In the genomic region with DNA sequence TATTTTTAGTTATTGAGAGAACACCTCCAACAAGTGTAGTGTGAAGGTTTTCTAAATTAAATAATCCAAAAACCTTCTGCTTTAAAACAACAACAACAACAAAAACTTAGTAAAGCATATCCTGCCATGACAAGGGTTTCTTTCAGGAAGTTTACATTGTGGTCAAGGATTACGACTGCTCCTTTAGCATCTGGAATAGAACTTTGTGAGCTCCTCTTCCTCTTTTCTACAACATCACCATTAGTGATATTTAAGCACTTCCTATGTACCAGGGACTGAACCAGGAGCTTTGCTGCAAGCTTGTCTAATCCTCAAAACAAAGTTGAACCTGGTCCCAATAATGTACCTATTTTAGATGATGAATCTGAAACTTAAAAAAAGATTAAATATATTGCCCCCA, we compare ENCODE assay signal across 33 cellular contexts.
DNase-seq lines count a peak whose midpoint lies in the region; ATAC-seq, FAIRE-seq and TF ChIP-seq lines count a peak whose summit lies in the region.
"Had no signal": no experiment of that assay in that cellular context is flagged by ENCODE, and none has a peak within 500 bp of the region (broad histone marks: within the 10 kb centered on the region; RNA-seq: fewer than 3 reads in every experiment).

No MANE protein-coding gene starts in this region.

- POLR2A ChIA-PET in MCF 10A (lab: Yijun Ruan, JAX): interaction anchor here (0.7 kb wide), 1 partner anchor 555 kb away, joined by 6 read pairs; no protein-coding TSS in a partner anchor
- POLR2A ChIA-PET in GM12878 (lab: Charles Lee): interaction anchor here (0.6 kb wide), 1 partner anchor 94 kb away, joined by 3 read pairs; no protein-coding TSS in a partner anchor
- POLR2A ChIA-PET in HEK293T (lab: Yijun Ruan, JAX): no interaction called here

- no peak overlapping the region for H3K4me2 ChIP-seq in mammary epithelial cell (ENCODE audit: insufficient read depth, low read depth, low read length)
- H3K4me2 ChIP-seq in GM12878 (ENCODE audit: control insufficient read depth, insufficient read depth): no peak overlapping the region
- H3K4me2 ChIP-seq: PC-9 had no signal

- SMC1A ChIA-PET in GM12878 (lab: Charles Lee; ENCODE audit: uncharacterized antibody, unreplicated experiment): interaction anchor here (0.8 to 3.4 kb wide), 3 partner anchors 11 to 34 kb away, joined by 3 to 12 read pairs (median 4); no protein-coding TSS in a partner anchor

- TF ChIP-seq CTCF in mammary epithelial cell (conservative IDR thresholded peaks at IDR 0.05 in 1 of 2, IDR thresholded peaks at IDR 0.05 in 1 of 2; ENCODE audit: extremely low read depth in 1 of 2, insufficient read depth in 1 of 2, low read depth in 1 of 2, low read length in 2 of 2) (no peak), MCF 10A (IDR thresholded peaks at IDR 0.05; ENCODE audit: unreplicated experiment) (no peak), NB4 (IDR thresholded peaks at IDR 0.05; ENCODE audit: low read depth, low read length) (no peak), GM12878 (IDR thresholded peaks at IDR 0.05 in 2 of 3, conservative IDR thresholded peaks at IDR 0.05 in 1 of 3; ENCODE audit: control insufficient read depth in 2 of 3, extremely low read depth in 1 of 3, insufficient read depth in 1 of 3, low read depth in 3 of 3, low read length in 3 of 3) (no peak)

- in situ Hi-C loops in mammary epithelial cell (cut with MboI; ENCODE audit: low sequenced_read_pairs in 2 of 2) (no loop called here), GM12878 (cut with MboI) (no loop called here)

- TF ChIP-seq RAD21 in GM12878 (IDR thresholded peaks at IDR 0.05; ENCODE audit: insufficient read depth, low read depth, low read length): no peak

- no peaks in the 10 kb centered on the region for H3K9me3 ChIP-seq in mammary epithelial cell (replicated peaks; ENCODE audit: insufficient read depth, low read length)
- no peaks in the 10 kb centered on the region for H3K9me3 ChIP-seq in GM12878 (replicated peaks; ENCODE audit: control insufficient read depth, insufficient read depth, low read length)
- H3K9me3 ChIP-seq: ascending aorta, esophagus squamous epithelium, gastrocnemius medialis, left ventricle myocardium inferior had no signal

- H3K27me3 Mint-ChIP-seq in MCF 10A (ENCODE audit: insufficient read depth, unreplicated experiment): no peaks in the 10 kb centered on the region
- H3K27me3 Mint-ChIP-seq: activated T-cell treated with anti-CD3 and anti-CD28 coated beads, Interleukin-2, amount 50 U/mL, for 24 hours; CD4-positive, alpha-beta T cell had no signal

- H3K4me1 Mint-ChIP-seq in MCF 10A (ENCODE audit: insufficient read depth, unreplicated experiment): no peaks in the 10 kb centered on the region
- H3K4me1 Mint-ChIP-seq: activated naive CD8-positive, alpha-beta T cell treated with anti-CD3 and anti-CD28 coated beads, Interleukin-2, amount 10 ng/mL, durations not matched to agents 7 days and 5 days; naive thymus-derived CD8-positive, alpha-beta T cell had no signal

- no peak for ATAC-seq in GM12878
- ATAC-seq: gastrocnemius medialis; HCT116; HepG2; naive thymus-derived CD8-positive, alpha-beta T cell; Right ventricle myocardium inferior; SK-N-SH treated with all-trans-retinoic acid at 6 μM for 48 hours had no signal

- no peak for TF ChIP-seq POLR2A in NB4 (IDR thresholded peaks at IDR 0.05; ENCODE audit: extremely low read depth, insufficient read length)
- no peak for TF ChIP-seq POLR2A in GM12878 (IDR thresholded peaks at IDR 0.05; ENCODE audit: low read depth, low read length)
- TF ChIP-seq POLR2A in erythroblast (IDR thresholded peaks at IDR 0.05; ENCODE audit: low read length): no peak

- peak overlapping the region; percentile 49 for H2AFZ ChIP-seq in mammary epithelial cell (ENCODE audit: low read depth, low read length)
- H2AFZ ChIP-seq in GM12878 (ENCODE audit: control insufficient read depth, low read depth, low read length): no peak overlapping the region
- H2AFZ ChIP-seq: PC-9 had no signal

- no peaks in the 10 kb centered on the region for H3K79me2 ChIP-seq in mammary epithelial cell (ENCODE audit: insufficient read depth, low read length)
- H3K79me2 ChIP-seq in GM12878 (ENCODE audit: control insufficient read depth, insufficient read depth, low read length): no peaks in the 10 kb centered on the region

- no peak overlapping the region for H3K27ac Mint-ChIP-seq in MCF 10A (ENCODE audit: low read depth, unreplicated experiment)
- H3K27ac Mint-ChIP-seq: activated naive CD8-positive, alpha-beta T cell treated with anti-CD3 and anti-CD28 coated beads, Interleukin-2, amount 10 ng/mL, durations not matched to agents 7 days and 5 days; activated T-cell treated with anti-CD3 and anti-CD28 coated beads, Interleukin-2, amount 50 U/mL, for 24 hours; CD4-positive, alpha-beta T cell; naive thymus-derived CD8-positive, alpha-beta T cell had no signal

- H3K4me1 ChIP-seq in mammary epithelial cell (ENCODE audit: insufficient read depth, low read length): no peaks in the 10 kb centered on the region
- H3K4me1 ChIP-seq in GM12878 (ENCODE audit: control insufficient read depth, insufficient read depth, low read length): no peaks in the 10 kb centered on the region
- H3K4me1 ChIP-seq: ascending aorta, esophagus squamous epithelium had no signal

- H3K9me3 Mint-ChIP-seq in MCF 10A (ENCODE audit: unreplicated experiment): peaks cover 18% of the 10 kb centered on the region
- H3K9me3 Mint-ChIP-seq: activated naive CD8-positive, alpha-beta T cell treated with anti-CD3 and anti-CD28 coated beads, Interleukin-2, amount 10 ng/mL, durations not matched to agents 7 days and 5 days; activated T-cell treated with anti-CD3 and anti-CD28 coated beads, Interleukin-2, amount 50 U/mL, for 24 hours; CD4-positive, alpha-beta T cell had no signal

- DNase-seq in mammary epithelial cell: no peak
- DNase-seq in MCF 10A (ENCODE audit: unreplicated experiment): no peak
- peak; percentile 36 for DNase-seq in NB4 (ENCODE audit: low read depth)
- DNase-seq in GM12878 (ENCODE audit: low read depth, low spot score): no peak
- no peak for DNase-seq in erythroblast (lab: John Stamatoyannopoulos, UW)
- DNase-seq in NAMALWA (ENCODE audit: low spot score): no peak
- DNase-seq in HEK293T (ENCODE audit: extremely low spot score): no peak
- DNase-seq in globus pallidus (ENCODE audit: low spot score): no peak
- DNase-seq: activated CD4-positive, alpha-beta T cell treated with anti-CD3 and anti-CD28 coated beads for 48 hours; activated gamma-delta T cell; activated naive CD8-positive, alpha-beta T cell treated with anti-CD3 and anti-CD28 coated beads, Interleukin-2, amount 10 ng/mL, durations not matched to agents 7 days and 5 days; activated T-cell treated with anti-CD3 and anti-CD28 coated beads, Interleukin-2, amount 50 U/mL, for 24 hours; CD4-positive, alpha-beta T cell; cortex of kidney; esophagus squamous epithelium; gastrocnemius medialis; hippocampal formation; left ventricle myocardium inferior; naive thymus-derived CD8-positive, alpha-beta T cell; NCI-H1436; NCI-H2107; NCI-H446; NCI-H82; PC-9; stimulated activated naive CD4-positive, alpha-beta T cell treated with Interleukin-2 at 50 U/mL for 16 hours; WERI-Rb-1 had no signal

- no peak overlapping the region for H3K9ac ChIP-seq in mammary epithelial cell (ENCODE audit: insufficient read depth, low read length)
- no peak overlapping the region for H3K9ac ChIP-seq in GM12878 (ENCODE audit: control insufficient read depth, insufficient read depth, low read length)

- no peaks in the 10 kb centered on the region for H3K27me3 ChIP-seq in mammary epithelial cell (ENCODE audit: insufficient read depth, low read length)
- H3K27me3 ChIP-seq in GM12878 (replicated peaks in 1 of 2; ENCODE audit: control insufficient read depth in 2 of 2, insufficient read depth in 2 of 2, low read length in 1 of 2): no peaks in the 10 kb centered on the region
- H3K27me3 ChIP-seq: ascending aorta, esophagus squamous epithelium, gastrocnemius medialis had no signal

- CTCF ChIA-PET in mammary epithelial cell (lab: Charles Lee; ENCODE audit: low non-redundant PET): no interaction called here
- CTCF ChIA-PET in MCF 10A (lab: Yijun Ruan, JAX): interaction anchor here (0.6 to 1.0 kb wide), 3 partner anchors 26 to 678 kb away, joined by 3 read pairs; no protein-coding TSS in a partner anchor
- CTCF ChIA-PET in GM12878 (lab: Yijun Ruan, JAX): interaction anchor here (1.5 to 1.8 kb wide), 2 partner anchors 11 to 99 kb away, joined by 4 to 7 read pairs; no protein-coding TSS in a partner anchor
- CTCF ChIA-PET in HEK293T (lab: Yijun Ruan, JAX): no interaction called here

- H3K36me3 Mint-ChIP-seq in MCF 10A (ENCODE audit: insufficient read depth, unreplicated experiment): no peaks in the 10 kb centered on the region
- H3K36me3 Mint-ChIP-seq: activated naive CD8-positive, alpha-beta T cell treated with anti-CD3 and anti-CD28 coated beads, Interleukin-2, amount 10 ng/mL, durations not matched to agents 7 days and 5 days; naive thymus-derived CD8-positive, alpha-beta T cell had no signal

- BruUV-seq in mammary epithelial cell (replicated peaks; lab: Mats Ljungman, UMichigan) (no TSS peak), MCF 10A (replicated peaks; lab: Mats Ljungman, UMichigan) (no TSS peak), GM12878 (replicated peaks; lab: Mats Ljungman, UMichigan) (no TSS peak)

- no peak overlapping the region for H3K27ac ChIP-seq in mammary epithelial cell (ENCODE audit: insufficient read depth, low read depth, low read length)
- no peak overlapping the region for H3K27ac ChIP-seq in GM12878 (ENCODE audit: control insufficient read depth, insufficient read depth)
- H3K27ac ChIP-seq: 22Rv1, ascending aorta, esophagus squamous epithelium, gastrocnemius medialis, PC-9, WERI-Rb-1 had no signal

- RAD21 ChIA-PET in GM12878 (lab: Charles Lee; ENCODE audit: unreplicated experiment): no interaction called here

- peak; percentile 44 for FAIRE-seq in GM12878 (lab: Jason Lieb, UNC)
- FAIRE-seq: D721Med, HepG2 had no signal

- no peak for TF ChIP-seq EP300 in GM12878 (IDR thresholded peaks at IDR 0.05; ENCODE audit: borderline replicate concordance in 1 of 2, control insufficient read depth in 1 of 2, low read depth in 2 of 2, low read length in 2 of 2)

- H3K36me3 ChIP-seq in mammary epithelial cell (ENCODE audit: insufficient read depth, low read length) (no peaks in the 10 kb centered on the region), GM12878 (ENCODE audit: control insufficient read depth in 2 of 2, insufficient read depth in 2 of 2, low read length in 1 of 2) (no peaks in the 10 kb centered on the region)
- H3K36me3 ChIP-seq: ascending aorta, esophagus squamous epithelium, gastrocnemius medialis, left ventricle myocardium inferior, WERI-Rb-1 had no signal

- intact Hi-C loops in mammary epithelial cell (cut with micrococcal nuclease): no loop called here
- intact Hi-C loops in MCF 10A (cut with micrococcal nuclease): no loop called here
- intact Hi-C loops in GM12878 (cut with micrococcal nuclease; ENCODE audit: unreplicated experiment): no loop called here

- no peak overlapping the region for H3K4me3 ChIP-seq in mammary epithelial cell (replicated peaks in 1 of 3; ENCODE audit: insufficient read depth in 1 of 3, low read depth in 2 of 3, low read length in 3 of 3)
- no peak overlapping the region for H3K4me3 ChIP-seq in NB4 (ENCODE audit: low read depth, low read length)
- no peak overlapping the region for H3K4me3 ChIP-seq in GM12878
- H3K4me3 ChIP-seq: ascending aorta, esophagus squamous epithelium, gastrocnemius medialis, left ventricle myocardium inferior, PC-9 had no signal

- H3K4me3 Mint-ChIP-seq in MCF 10A (ENCODE audit: unreplicated experiment): no peak overlapping the region
- H3K4me3 Mint-ChIP-seq: activated naive CD8-positive, alpha-beta T cell treated with anti-CD3 and anti-CD28 coated beads, Interleukin-2, amount 10 ng/mL, durations not matched to agents 7 days and 5 days; activated T-cell treated with anti-CD3 and anti-CD28 coated beads, Interleukin-2, amount 50 U/mL, for 24 hours; CD4-positive, alpha-beta T cell; naive thymus-derived CD8-positive, alpha-beta T cell had no signal

- H4K20me1 ChIP-seq in mammary epithelial cell (ENCODE audit: insufficient read depth, low read length) (no peaks in the 10 kb centered on the region), GM12878 (ENCODE audit: control insufficient read depth, insufficient read depth) (no peaks in the 10 kb centered on the region)

- dilution Hi-C loops in mammary epithelial cell (cut with HindIII; ENCODE audit: low sequenced_read_pairs): no loop called here

- 40% methylated on average over 1 of the region's 1 CpG for WGBS in mammary epithelial cell (ENCODE audit: low coverage, missing lambda C conversion rate)
- WGBS in GM12878 (ENCODE audit: insufficient coverage, insufficient replicate concordance, low lambda C conversion rate, missing lambda C conversion rate): 0% methylated on average over 1 of the region's 1 CpG

Comparison
In these comparisons a context has a peak if more than half of its experiments do, and no peak if none do; other contexts are left out.
1. CTCF ChIA-PET loops: an anchor here in MCF 10A (0.6 to 1.0 kb wide) and GM12878 (1.5 to 1.8 kb wide); none called in mammary epithelial cell and HEK293T.